Comparison of ENCODE assay signal across 1 cellular context in genomic region chr1:55522353-55522903, GRCh38.
TF ChIP-seq lines count a peak whose summit lies in the region.

No MANE protein-coding gene starts in this region.

TF ChIP-seq in SK-N-SH treated with all-trans-retinoic acid at 6 μM for 48 hours, 23 proteins besides CTCF, POLR2A, EP300 and RAD21 (continued from another document):
- TF ChIP-seq PATZ1 (CRISPR knock-in tag; IDR thresholded peaks at IDR 0.05; ENCODE audit: borderline replicate concordance) = no peak
- no peak for TF ChIP-seq TCF4 (CRISPR knock-in tag; IDR thresholded peaks at IDR 0.05; ENCODE audit: borderline replicate concordance)
- TF ChIP-seq ZNF565 (CRISPR knock-in tag; conservative IDR thresholded peaks at IDR 0.05; ENCODE audit: low read depth) = no peak
- no peak for TF ChIP-seq ARNTL (CRISPR knock-in tag; IDR thresholded peaks at IDR 0.05; ENCODE audit: borderline replicate concordance, low read depth)
- TF ChIP-seq CSDC2 (CRISPR knock-in tag; IDR thresholded peaks at IDR 0.05) = no peak
- TF ChIP-seq OSR1 (CRISPR knock-in tag; IDR thresholded peaks at IDR 0.05) = no peak
- TF ChIP-seq, protein P1, sequence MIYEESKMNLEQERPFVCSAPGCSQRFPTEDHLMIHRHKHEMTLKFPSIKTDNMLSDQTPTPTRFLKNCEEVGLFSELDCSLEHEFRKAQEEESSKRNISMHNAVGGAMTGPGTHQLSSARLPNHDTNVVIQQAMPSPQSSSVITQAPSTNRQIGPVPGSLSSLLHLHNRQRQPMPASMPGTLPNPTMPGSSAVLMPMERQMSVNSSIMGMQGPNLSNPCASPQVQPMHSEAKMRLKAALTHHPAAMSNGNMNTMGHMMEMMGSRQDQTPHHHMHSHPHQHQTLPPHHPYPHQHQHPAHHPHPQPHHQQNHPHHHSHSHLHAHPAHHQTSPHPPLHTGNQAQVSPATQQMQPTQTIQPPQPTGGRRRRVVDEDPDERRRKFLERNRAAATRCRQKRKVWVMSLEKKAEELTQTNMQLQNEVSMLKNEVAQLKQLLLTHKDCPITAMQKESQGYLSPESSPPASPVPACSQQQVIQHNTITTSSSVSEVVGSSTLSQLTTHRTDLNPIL (CRISPR knock-in tag; IDR thresholded peaks at IDR 0.05; ENCODE audit: low read depth) = no peak
